1 cellular context compared by ENCODE assay signal in genomic region chr1:118960567-118961136, GRCh38.
A peak's percentile ranks its signal among the peaks of the same experiment; 100 is the strongest.
TF ChIP-seq lines count a peak whose summit lies in the region.

No MANE protein-coding gene starts in this region.

TF ChIP-seq in HepG2, 621 proteins besides CTCF, POLR2A, EP300 and RAD21 (continued from another document):
- TF ChIP-seq, protein P1, sequence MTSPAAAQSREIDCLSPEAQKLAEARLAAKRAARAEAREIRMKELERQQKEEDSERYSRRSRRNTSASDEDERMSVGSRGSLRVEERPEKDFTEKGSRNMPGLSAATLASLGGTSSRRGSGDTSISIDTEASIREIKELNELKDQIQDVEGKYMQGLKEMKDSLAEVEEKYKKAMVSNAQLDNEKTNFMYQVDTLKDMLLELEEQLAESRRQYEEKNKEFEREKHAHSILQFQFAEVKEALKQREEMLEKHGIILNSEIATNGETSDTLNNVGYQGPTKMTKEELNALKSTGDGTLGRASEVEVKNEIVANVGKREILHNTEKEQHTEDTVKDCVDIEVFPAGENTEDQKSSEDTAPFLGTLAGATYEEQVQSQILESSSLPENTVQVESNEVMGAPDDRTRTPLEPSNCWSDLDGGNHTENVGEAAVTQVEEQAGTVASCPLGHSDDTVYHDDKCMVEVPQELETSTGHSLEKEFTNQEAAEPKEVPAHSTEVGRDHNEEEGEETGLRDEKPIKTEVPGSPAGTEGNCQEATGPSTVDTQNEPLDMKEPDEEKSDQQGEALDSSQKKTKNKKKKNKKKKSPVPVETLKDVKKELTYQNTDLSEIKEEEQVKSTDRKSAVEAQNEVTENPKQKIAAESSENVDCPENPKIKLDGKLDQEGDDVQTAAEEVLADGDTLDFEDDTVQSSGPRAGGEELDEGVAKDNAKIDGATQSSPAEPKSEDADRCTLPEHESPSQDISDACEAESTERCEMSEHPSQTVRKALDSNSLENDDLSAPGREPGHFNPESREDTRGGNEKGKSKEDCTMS (CRISPR knock-in tag; conservative IDR thresholded peaks at IDR 0.05): no peak
- TF ChIP-seq ZFP90 (CRISPR knock-in tag; IDR thresholded peaks at IDR 0.05; ENCODE audit: borderline replicate concordance): no peak
- TF ChIP-seq, protein P2, sequence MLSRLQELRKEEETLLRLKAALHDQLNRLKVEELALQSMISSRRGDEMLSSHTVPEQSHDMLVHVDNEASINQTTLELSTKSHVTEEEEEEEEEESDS (CRISPR knock-in tag; IDR thresholded peaks at IDR 0.05; ENCODE audit: borderline replicate concordance): no peak
- TF ChIP-seq DNMT1 (CRISPR knock-in tag; IDR thresholded peaks at IDR 0.05): no peak
- no peak for TF ChIP-seq TAF1 (CRISPR knock-in tag; IDR thresholded peaks at IDR 0.05)
- TF ChIP-seq ZNF703 (CRISPR knock-in tag; IDR thresholded peaks at IDR 0.05; ENCODE audit: borderline replicate concordance): peak; percentile 38; the same call in 1 of the 2 replicates
- TF ChIP-seq SMAD9 (CRISPR knock-in tag; IDR thresholded peaks at IDR 0.05): no peak
- TF ChIP-seq MNT (IDR thresholded peaks at IDR 0.05): no peak; the same call in 1 of the 2 replicates
- no peak for TF ChIP-seq MTA3 (CRISPR knock-in tag; IDR thresholded peaks at IDR 0.05)
- no peak for TF ChIP-seq ZNF24 (IDR thresholded peaks at IDR 0.05)
- peak; percentile 98 for TF ChIP-seq POGZ (CRISPR knock-in tag; IDR thresholded peaks at IDR 0.05)
- no peak for TF ChIP-seq ZNF879 (CRISPR knock-in tag; IDR thresholded peaks at IDR 0.05)
- TF ChIP-seq, protein P3, sequence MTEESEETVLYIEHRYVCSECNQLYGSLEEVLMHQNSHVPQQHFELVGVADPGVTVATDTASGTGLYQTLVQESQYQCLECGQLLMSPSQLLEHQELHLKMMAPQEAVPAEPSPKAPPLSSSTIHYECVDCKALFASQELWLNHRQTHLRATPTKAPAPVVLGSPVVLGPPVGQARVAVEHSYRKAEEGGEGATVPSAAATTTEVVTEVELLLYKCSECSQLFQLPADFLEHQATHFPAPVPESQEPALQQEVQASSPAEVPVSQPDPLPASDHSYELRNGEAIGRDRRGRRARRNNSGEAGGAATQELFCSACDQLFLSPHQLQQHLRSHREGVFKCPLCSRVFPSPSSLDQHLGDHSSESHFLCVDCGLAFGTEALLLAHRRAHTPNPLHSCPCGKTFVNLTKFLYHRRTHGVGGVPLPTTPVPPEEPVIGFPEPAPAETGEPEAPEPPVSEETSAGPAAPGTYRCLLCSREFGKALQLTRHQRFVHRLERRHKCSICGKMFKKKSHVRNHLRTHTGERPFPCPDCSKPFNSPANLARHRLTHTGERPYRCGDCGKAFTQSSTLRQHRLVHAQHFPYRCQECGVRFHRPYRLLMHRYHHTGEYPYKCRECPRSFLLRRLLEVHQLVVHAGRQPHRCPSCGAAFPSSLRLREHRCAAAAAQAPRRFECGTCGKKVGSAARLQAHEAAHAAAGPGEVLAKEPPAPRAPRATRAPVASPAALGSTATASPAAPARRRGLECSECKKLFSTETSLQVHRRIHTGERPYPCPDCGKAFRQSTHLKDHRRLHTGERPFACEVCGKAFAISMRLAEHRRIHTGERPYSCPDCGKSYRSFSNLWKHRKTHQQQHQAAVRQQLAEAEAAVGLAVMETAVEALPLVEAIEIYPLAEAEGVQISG (CRISPR knock-in tag; IDR thresholded peaks at IDR 0.05): peak; percentile 88
- TF ChIP-seq RCOR2 (CRISPR knock-in tag; IDR thresholded peaks at IDR 0.05): peak; percentile 86; the same call in 1 of the 2 replicates
- no peak for TF ChIP-seq ZNF569 (CRISPR knock-in tag; IDR thresholded peaks at IDR 0.05; ENCODE audit: borderline replicate concordance)
- no peak for TF ChIP-seq ZNF816 (CRISPR knock-in tag; IDR thresholded peaks at IDR 0.05; ENCODE audit: borderline replicate concordance)
- TF ChIP-seq, protein P4, sequence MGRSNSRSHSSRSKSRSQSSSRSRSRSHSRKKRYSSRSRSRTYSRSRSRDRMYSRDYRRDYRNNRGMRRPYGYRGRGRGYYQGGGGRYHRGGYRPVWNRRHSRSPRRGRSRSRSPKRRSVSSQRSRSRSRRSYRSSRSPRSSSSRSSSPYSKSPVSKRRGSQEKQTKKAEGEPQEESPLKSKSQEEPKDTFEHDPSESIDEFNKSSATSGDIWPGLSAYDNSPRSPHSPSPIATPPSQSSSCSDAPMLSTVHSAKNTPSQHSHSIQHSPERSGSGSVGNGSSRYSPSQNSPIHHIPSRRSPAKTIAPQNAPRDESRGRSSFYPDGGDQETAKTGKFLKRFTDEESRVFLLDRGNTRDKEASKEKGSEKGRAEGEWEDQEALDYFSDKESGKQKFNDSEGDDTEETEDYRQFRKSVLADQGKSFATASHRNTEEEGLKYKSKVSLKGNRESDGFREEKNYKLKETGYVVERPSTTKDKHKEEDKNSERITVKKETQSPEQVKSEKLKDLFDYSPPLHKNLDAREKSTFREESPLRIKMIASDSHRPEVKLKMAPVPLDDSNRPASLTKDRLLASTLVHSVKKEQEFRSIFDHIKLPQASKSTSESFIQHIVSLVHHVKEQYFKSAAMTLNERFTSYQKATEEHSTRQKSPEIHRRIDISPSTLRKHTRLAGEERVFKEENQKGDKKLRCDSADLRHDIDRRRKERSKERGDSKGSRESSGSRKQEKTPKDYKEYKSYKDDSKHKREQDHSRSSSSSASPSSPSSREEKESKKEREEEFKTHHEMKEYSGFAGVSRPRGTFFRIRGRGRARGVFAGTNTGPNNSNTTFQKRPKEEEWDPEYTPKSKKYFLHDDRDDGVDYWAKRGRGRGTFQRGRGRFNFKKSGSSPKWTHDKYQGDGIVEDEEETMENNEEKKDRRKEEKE (IDR thresholded peaks at IDR 0.05): no peak
- no peak for TF ChIP-seq PHF8 (CRISPR knock-in tag; IDR thresholded peaks at IDR 0.05)
- peak; percentile 73; the same call in 1 of the 2 replicates for TF ChIP-seq ZKSCAN8 (CRISPR knock-in tag; IDR thresholded peaks at IDR 0.05; ENCODE audit: borderline replicate concordance)
- TF ChIP-seq HES4 (CRISPR knock-in tag; IDR thresholded peaks at IDR 0.05; ENCODE audit: borderline replicate concordance): no peak
- peak; percentile 99 for TF ChIP-seq ZNF788 (CRISPR knock-in tag; IDR thresholded peaks at IDR 0.05; ENCODE audit: borderline replicate concordance)
- TF ChIP-seq ZNF121 (CRISPR knock-in tag; IDR thresholded peaks at IDR 0.05): no peak
- TF ChIP-seq ELK4 (CRISPR knock-in tag; IDR thresholded peaks at IDR 0.05; ENCODE audit: borderline replicate concordance): no peak
- TF ChIP-seq ZSCAN31 (CRISPR knock-in tag; IDR thresholded peaks at IDR 0.05; ENCODE audit: low read depth): no peak; the same call in 1 of the 2 replicates
- no peak for TF ChIP-seq HOXA9 (CRISPR knock-in tag; IDR thresholded peaks at IDR 0.05; ENCODE audit: borderline replicate concordance)
- TF ChIP-seq ZFYVE20 (CRISPR knock-in tag; IDR thresholded peaks at IDR 0.05; ENCODE audit: borderline replicate concordance, low read depth): no peak
- TF ChIP-seq EHMT2 (IDR thresholded peaks at IDR 0.05; ENCODE audit: borderline replicate concordance, low read depth, low read length): peak; percentile 77
- peak; percentile 84 for TF ChIP-seq ZNF781 (CRISPR knock-in tag; IDR thresholded peaks at IDR 0.05; ENCODE audit: borderline replicate concordance, not compliant biosample characterization)
- TF ChIP-seq ZNF253 (CRISPR knock-in tag; IDR thresholded peaks at IDR 0.05; ENCODE audit: borderline replicate concordance): no peak
- no peak for TF ChIP-seq ZBTB44 (CRISPR knock-in tag; IDR thresholded peaks at IDR 0.05)
- no peak for TF ChIP-seq DDIT3 (CRISPR knock-in tag; IDR thresholded peaks at IDR 0.05)
- TF ChIP-seq ZNF839 (CRISPR knock-in tag; IDR thresholded peaks at IDR 0.05; ENCODE audit: borderline replicate concordance): peak; percentile 89; the same call in 1 of the 2 replicates
- TF ChIP-seq ZNF510 (CRISPR knock-in tag; IDR thresholded peaks at IDR 0.05; ENCODE audit: low read depth): no peak
- TF ChIP-seq ZNF589 (CRISPR knock-in tag; conservative IDR thresholded peaks at IDR 0.05): peak; percentile 85; the same call in 1 of the 2 replicates
- TF ChIP-seq CHD4 (IDR thresholded peaks at IDR 0.05; ENCODE audit: borderline replicate concordance, low read length): no peak
- TF ChIP-seq HOXA5 (CRISPR knock-in tag; IDR thresholded peaks at IDR 0.05): peak; percentile 76
- no peak for TF ChIP-seq TAF15 (IDR thresholded peaks at IDR 0.05; ENCODE audit: low read depth, low read length, poor library complexity, severe bottlenecking)
- TF ChIP-seq ZBTB4 (CRISPR knock-in tag; IDR thresholded peaks at IDR 0.05; ENCODE audit: borderline replicate concordance): peak; percentile 96
- TF ChIP-seq ZFP82 (CRISPR knock-in tag; IDR thresholded peaks at IDR 0.05; ENCODE audit: borderline replicate concordance): no peak
- TF ChIP-seq GPN1 (CRISPR knock-in tag; IDR thresholded peaks at IDR 0.05; ENCODE audit: borderline replicate concordance): no peak
- TF ChIP-seq KAT7 (CRISPR knock-in tag; IDR thresholded peaks at IDR 0.05; ENCODE audit: borderline replicate concordance): peak; percentile 74; the same call in 1 of the 2 replicates
- TF ChIP-seq NFE2L1 (CRISPR knock-in tag; IDR thresholded peaks at IDR 0.05; ENCODE audit: borderline replicate concordance): no peak
- no peak for TF ChIP-seq PHF5A (CRISPR knock-in tag; IDR thresholded peaks at IDR 0.05; ENCODE audit: low read depth, unreplicated experiment)
